In the genomic region with DNA sequence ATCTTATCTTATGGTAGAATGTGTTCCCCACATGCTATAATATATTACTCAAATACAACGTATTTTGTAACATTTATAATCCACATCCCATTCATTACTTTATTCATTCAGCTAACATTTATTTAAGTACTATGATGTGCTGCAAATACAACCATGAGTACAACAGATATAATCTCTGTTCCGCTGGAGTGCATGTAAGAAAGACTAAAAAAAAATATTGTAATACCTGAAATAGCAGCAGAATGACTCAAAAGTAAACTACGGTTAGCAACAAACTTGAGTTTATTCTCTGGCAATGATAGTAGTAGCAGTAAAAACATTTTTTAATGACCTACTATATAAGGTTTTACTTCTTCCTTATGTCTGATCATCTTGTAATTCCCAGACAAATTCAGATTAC, we compare ENCODE assay signal across 17 cellular contexts.
DNase-seq lines count a peak whose midpoint lies in the region; ATAC-seq and TF ChIP-seq lines count a peak whose summit lies in the region.
"Had no signal": no experiment of that assay in that cellular context is flagged by ENCODE, and none has a peak within 500 bp of the region (broad histone marks: within the 10 kb centered on the region; RNA-seq: fewer than 3 reads in every experiment).

No MANE protein-coding gene starts in this region.

- no peak overlapping the region for H3K4me3 Mint-ChIP-seq in neural progenitor cell
- H3K4me3 Mint-ChIP-seq: CD8-positive, alpha-beta memory T cell; IgD-negative memory B cell had no signal

- no peak overlapping the region for H3K27ac Mint-ChIP-seq in neural progenitor cell
- H3K27ac Mint-ChIP-seq: IgD-negative memory B cell had no signal

- H3K9me2 ChIP-seq in PC-9 (ENCODE audit: insufficient read depth): no peaks in the 10 kb centered on the region

- H3K27ac ChIP-seq in PC-9 (no peak overlapping the region), neural progenitor cell (no peak overlapping the region)
- H3K27ac ChIP-seq: BLaER1 had no signal

- TF ChIP-seq CTCF in AG10803 (conservative IDR thresholded peaks at IDR 0.05; ENCODE audit: low read length): no peak
- TF ChIP-seq CTCF in PC-9 (conservative IDR thresholded peaks at IDR 0.05): no peak
- TF ChIP-seq CTCF in neural progenitor cell (IDR thresholded peaks at IDR 0.05): no peak

- H3K4me2 ChIP-seq in PC-9 (no peak overlapping the region), neural progenitor cell (no peak overlapping the region)
- H3K4me2 ChIP-seq: BLaER1 had no signal

- H3K79me2 ChIP-seq in PC-9 (ENCODE audit: low read depth) (no peaks in the 10 kb centered on the region), neural progenitor cell (ENCODE audit: low read depth) (no peaks in the 10 kb centered on the region)

- intact Hi-C loops in PC-9 (cut with micrococcal nuclease; ENCODE audit: unreplicated experiment): no loop called here

- no peaks in the 10 kb centered on the region for H3K27me3 Mint-ChIP-seq in neural progenitor cell (ENCODE audit: insufficient read depth, low read depth)
- H3K27me3 Mint-ChIP-seq: CD8-positive, alpha-beta memory T cell; IgD-negative memory B cell had no signal

- no peaks in the 10 kb centered on the region for H3F3A ChIP-seq in PC-9 (ENCODE audit: insufficient read depth, low read depth)
- H3F3A ChIP-seq in neural progenitor cell (ENCODE audit: low read depth): no peaks in the 10 kb centered on the region

- H3K4me1 ChIP-seq in PC-9 (replicated peaks; ENCODE audit: insufficient read depth) (no peaks in the 10 kb centered on the region), neural progenitor cell (no peaks in the 10 kb centered on the region)
- H3K4me1 ChIP-seq: BLaER1, Caco-2 had no signal

- POLR2A ChIA-PET in PC-9 (lab: Charles Lee; ENCODE audit: unreplicated experiment): no interaction called here

- H3K9ac ChIP-seq in neural progenitor cell: no peak overlapping the region
- H3K9ac ChIP-seq: BLaER1 had no signal

- no peak overlapping the region for H3K4me3 ChIP-seq in AG10803 (ENCODE audit: low read length)
- H3K4me3 ChIP-seq in PC-9: no peak overlapping the region
- H3K4me3 ChIP-seq in neural progenitor cell: no peak overlapping the region
- H3K4me3 ChIP-seq: BLaER1 had no signal

- BruUV-seq in PC-9 (replicated peaks; lab: Mats Ljungman, UMichigan): no TSS peak

- no peaks in the 10 kb centered on the region for H4K20me1 ChIP-seq in PC-9 (ENCODE audit: insufficient read depth)
- no peaks in the 10 kb centered on the region for H4K20me1 ChIP-seq in neural progenitor cell (ENCODE audit: low read depth)
- H4K20me1 ChIP-seq: BLaER1 had no signal

- no peaks in the 10 kb centered on the region for H3K36me3 Mint-ChIP-seq in neural progenitor cell
- H3K36me3 Mint-ChIP-seq: CD8-positive, alpha-beta memory T cell; IgD-negative memory B cell had no signal

- H3K27me3 ChIP-seq in PC-9 (ENCODE audit: insufficient read depth, low read depth) (no peaks in the 10 kb centered on the region), neural progenitor cell (no peaks in the 10 kb centered on the region)
- H3K27me3 ChIP-seq: BLaER1 had no signal

- peaks cover 3% of the 10 kb centered on the region for H3K4me1 Mint-ChIP-seq in neural progenitor cell
- H3K4me1 Mint-ChIP-seq: CD8-positive, alpha-beta memory T cell; IgD-negative memory B cell had no signal

- peak overlapping the region; percentile 11; the same call in 1 of the 2 replicates for H2AFZ ChIP-seq in PC-9
- H2AFZ ChIP-seq in neural progenitor cell (replicated peaks): no peak overlapping the region

- H3K9me3 ChIP-seq in PC-9 (ENCODE audit: insufficient read depth, low read depth) (no peaks in the 10 kb centered on the region), neural progenitor cell (ENCODE audit: low read depth) (no peaks in the 10 kb centered on the region)
- H3K9me3 ChIP-seq: BLaER1 had no signal

- no peaks in the 10 kb centered on the region for H3K36me3 ChIP-seq in PC-9 (ENCODE audit: low read depth)
- no peaks in the 10 kb centered on the region for H3K36me3 ChIP-seq in neural progenitor cell
- H3K36me3 ChIP-seq: BLaER1 had no signal

- CTCF ChIA-PET in PC-9 (lab: Charles Lee): no interaction called here

- peaks cover 3% of the 10 kb centered on the region for H3K9me3 Mint-ChIP-seq in neural progenitor cell

- peak; percentile 3 for DNase-seq in AG10803 (ENCODE audit: low read depth)
- peak; percentile 24 for DNase-seq in ELR (ENCODE audit: low read depth)
- DNase-seq in PC-9: no peak
- peak; percentile 57 for DNase-seq in iris pigment epithelial cell (ENCODE audit: low read depth)
- no peak for DNase-seq in neural progenitor cell (ENCODE audit: low spot score)
- DNase-seq in activated CD4-positive, CD25-positive, alpha-beta regulatory T cell (lab: John Stamatoyannopoulos, UW): no peak
- DNase-seq: ACHN; Caco-2; CD8-positive, alpha-beta memory T cell; DMS53; GDM1; HCEC 1CT; KG1 had no signal

- ATAC-seq in HG03439 (IDR thresholded peaks at IDR 0.05; ENCODE audit: unreplicated experiment) (no peak), HG02798 (IDR thresholded peaks at IDR 0.05; ENCODE audit: poor library complexity, unreplicated experiment) (no peak)

Comparison
In these comparisons a context has a peak if more than half of its experiments do, and no peak if none do; other contexts are left out.
1. DNase-seq: peak in AG10803 (single experiment), ELR (single experiment) and iris pigment epithelial cell (single experiment); none in PC-9 (0 of 2), neural progenitor cell (single experiment) and activated CD4-positive, CD25-positive, alpha-beta regulatory T cell (0 of 4).